ENCODE assay signal across 16 cellular contexts in genomic region chr1:87399264-87399663, GRCh38.
DNase-seq lines count a peak whose midpoint lies in the region; ATAC-seq and FAIRE-seq lines count a peak whose summit lies in the region.
"Had no signal": no experiment of that assay in that cellular context is flagged by ENCODE, and none has a peak within 500 bp of the region (broad histone marks: within the 10 kb centered on the region; RNA-seq: fewer than 3 reads in every experiment).

No MANE protein-coding gene starts in this region.

- H3K27me3 Mint-ChIP-seq in activated T-helper 17 cell treated with anti-CD3 and anti-CD28 coated beads, Interleukin-2, amount 50 U/mL, for 72 hours, result no peaks in the 10 kb centered on the region

- peaks cover 7% of the 10 kb centered on the region for H3K4me1 Mint-ChIP-seq in activated T-helper 17 cell treated with anti-CD3 and anti-CD28 coated beads, Interleukin-2, amount 50 U/mL, for 72 hours

- no peak overlapping the region for H3K4ac ChIP-seq in neuronal stem cell (ENCODE audit: low read length)

- peaks cover 0 to 4% (median 0%) of the 10 kb centered on the region in 3 experiments for H3K27me3 ChIP-seq in neuronal stem cell (ENCODE audit: control insufficient read depth in 3 of 3, insufficient read depth in 3 of 3, low read depth in 1 of 3, low read length in 3 of 3)
- H3K27me3 ChIP-seq: gastrocnemius medialis had no signal

- no peak overlapping the region for H3K27ac Mint-ChIP-seq in activated T-helper 17 cell treated with anti-CD3 and anti-CD28 coated beads, Interleukin-2, amount 50 U/mL, for 72 hours
- H3K27ac Mint-ChIP-seq: activated CD4-positive, alpha-beta T cell treated with anti-CD3 and anti-CD28 coated beads, Interleukin-2, amount 10 ng/mL, durations not matched to agents 24 days and 14 days; activated T-helper 1 cell treated with anti-CD3 and anti-CD28 coated beads, Interleukin-12 subunit alpha, Interleukin-12 subunit beta, Interleukin-2, Interleukin-4 antibody, amounts not matched to agents 30 ng/mL and 10 ng/mL and 1 ng/mL, durations not matched to agents 14 hours and 24 hours and 36 hours had no signal

- H2BK15ac ChIP-seq in neuronal stem cell (ENCODE audit: low read length), result no peak overlapping the region

- no peak overlapping the region for H4K91ac ChIP-seq in neuronal stem cell (ENCODE audit: low read depth, low read length, poor library complexity)

- no peak overlapping the region for H3K4me3 ChIP-seq in neuronal stem cell (ENCODE audit: low read length in 2 of 2)
- H3K4me3 ChIP-seq: gastrocnemius medialis, thoracic aorta had no signal

- H2AK5ac ChIP-seq in neuronal stem cell (ENCODE audit: low read depth, low read length), result no peak overlapping the region

- no peak overlapping the region for H2BK120ac ChIP-seq in neuronal stem cell (ENCODE audit: low read depth, low read length)

- no peak overlapping the region for H2BK5ac ChIP-seq in neuronal stem cell (ENCODE audit: low read length)

- H3K27ac ChIP-seq in neuronal stem cell (replicated peaks; ENCODE audit: low read length), result no peak overlapping the region
- H3K27ac ChIP-seq: gastrocnemius medialis, thoracic aorta had no signal

- no peak overlapping the region for H3K14ac ChIP-seq in neuronal stem cell (ENCODE audit: low read length)

- WGBS in neuronal stem cell (ENCODE audit: extremely low coverage in 2 of 2, insufficient read length in 2 of 2, insufficient replicate concordance in 1 of 2), 2 donors, result no CpG with 5 or more reads among the region's 2 CpGs

- DNase-seq in COLO668 (lab: John Stamatoyannopoulos, UW; ENCODE audit: unreplicated experiment) (peak; percentile 71), NCI-H128 (lab: John Stamatoyannopoulos, UW; ENCODE audit: unreplicated experiment) (peak; percentile 42), NCI-H510A treated with DMSO at 0.1 percent for 48 hours (lab: John Stamatoyannopoulos, UW) (peak; percentile 94), neuronal stem cell (ENCODE audit: low spot score) (no peak), GM19239 (ENCODE audit: insufficient read length, low spot score) (no peak)
- DNase-seq: activated CD4-positive, alpha-beta T cell treated with anti-CD3 and anti-CD28 coated beads, Interleukin-2, amount 10 ng/mL, durations not matched to agents 24 days and 14 days; DND-41; gastrocnemius medialis; NCI-H1694 treated with DMSO at 0.1 percent for 48 hours; T-helper 2 cell had no signal

- no peaks in the 10 kb centered on the region for H3K9me3 ChIP-seq in neuronal stem cell (replicated peaks in 1 of 2; ENCODE audit: control insufficient read depth in 2 of 2, insufficient read depth in 1 of 2, low read depth in 1 of 2, low read length in 2 of 2)
- H3K9me3 ChIP-seq: gastrocnemius medialis, thoracic aorta had no signal

- H3K79me1 ChIP-seq in neuronal stem cell (ENCODE audit: low read depth, low read length), result no peaks in the 10 kb centered on the region

- no peaks in the 10 kb centered on the region for H3K36me3 Mint-ChIP-seq in activated T-helper 17 cell treated with anti-CD3 and anti-CD28 coated beads, Interleukin-2, amount 50 U/mL, for 72 hours (ENCODE audit: low read depth)

- no peak overlapping the region for H4K8ac ChIP-seq in neuronal stem cell (ENCODE audit: low read depth, low read length)

- H3K9me3 Mint-ChIP-seq in activated T-helper 17 cell treated with anti-CD3 and anti-CD28 coated beads, Interleukin-2, amount 50 U/mL, for 72 hours, result no peaks in the 10 kb centered on the region
- H3K9me3 Mint-ChIP-seq: activated CD4-positive, alpha-beta T cell treated with anti-CD3 and anti-CD28 coated beads, Interleukin-2, amount 10 ng/mL, durations not matched to agents 24 days and 14 days; activated T-helper 1 cell treated with anti-CD3 and anti-CD28 coated beads, Interleukin-12 subunit alpha, Interleukin-12 subunit beta, Interleukin-2, Interleukin-4 antibody, amounts not matched to agents 30 ng/mL and 10 ng/mL and 1 ng/mL, durations not matched to agents 14 hours and 24 hours and 36 hours had no signal

- H3K23ac ChIP-seq in neuronal stem cell (ENCODE audit: low read depth, low read length, poor library complexity), result no peak overlapping the region

- no peak overlapping the region for H3K9ac ChIP-seq in neuronal stem cell (ENCODE audit: low read depth, low read length, poor library complexity)

- no peak overlapping the region for H3K4me2 ChIP-seq in neuronal stem cell (ENCODE audit: insufficient read depth, low read length, poor library complexity, severe bottlenecking)

- peak; percentile 95 for ATAC-seq in esophagus mucosa
- no peak for ATAC-seq in HG02798 (IDR thresholded peaks at IDR 0.05; ENCODE audit: poor library complexity, unreplicated experiment)
- no peak for ATAC-seq in activated T-helper 17 cell treated with anti-CD3 and anti-CD28 coated beads, Interleukin-2, amount 50 U/mL, for 72 hours (replicated peaks)
- ATAC-seq: gastrocnemius medialis, Panc1 had no signal

- no peak for FAIRE-seq in GM19239 (lab: Jason Lieb, UNC)

- H2AFZ ChIP-seq in neuronal stem cell (ENCODE audit: low read length), result no peak overlapping the region

- H3K4me1 ChIP-seq in neuronal stem cell (ENCODE audit: control insufficient read depth in 2 of 2, insufficient read depth in 1 of 2, low read depth in 1 of 2, low read length in 2 of 2), result peaks cover 3 to 24% of the 10 kb centered on the region in 2 donors
- H3K4me1 ChIP-seq: gastrocnemius medialis had no signal

- H3K36me3 ChIP-seq in neuronal stem cell (replicated peaks in 1 of 2; ENCODE audit: control insufficient read depth in 2 of 2, insufficient read depth in 2 of 2, low read length in 2 of 2), result no peaks in the 10 kb centered on the region
- H3K36me3 ChIP-seq: gastrocnemius medialis, thoracic aorta had no signal

- H3K18ac ChIP-seq in neuronal stem cell (ENCODE audit: low read length), result no peak overlapping the region

- H2BK12ac ChIP-seq in neuronal stem cell (ENCODE audit: low read length), result no peak overlapping the region

- H3K4me3 Mint-ChIP-seq in activated T-helper 17 cell treated with anti-CD3 and anti-CD28 coated beads, Interleukin-2, amount 50 U/mL, for 72 hours, result no peak overlapping the region
- H3K4me3 Mint-ChIP-seq: activated CD4-positive, alpha-beta T cell treated with anti-CD3 and anti-CD28 coated beads, Interleukin-2, amount 10 ng/mL, durations not matched to agents 24 days and 14 days; activated T-helper 1 cell treated with anti-CD3 and anti-CD28 coated beads, Interleukin-12 subunit alpha, Interleukin-12 subunit beta, Interleukin-2, Interleukin-4 antibody, amounts not matched to agents 30 ng/mL and 10 ng/mL and 1 ng/mL, durations not matched to agents 14 hours and 24 hours and 36 hours had no signal

Comparison
In these comparisons a context has a peak if more than half of its experiments do, and no peak if none do; other contexts are left out.
1. DNase-seq: peak in COLO668 (single experiment), NCI-H128 (single experiment) and NCI-H510A treated with DMSO at 0.1 percent for 48 hours (single experiment); none in neuronal stem cell (single experiment) and GM19239 (single experiment).